In the genomic region with DNA sequence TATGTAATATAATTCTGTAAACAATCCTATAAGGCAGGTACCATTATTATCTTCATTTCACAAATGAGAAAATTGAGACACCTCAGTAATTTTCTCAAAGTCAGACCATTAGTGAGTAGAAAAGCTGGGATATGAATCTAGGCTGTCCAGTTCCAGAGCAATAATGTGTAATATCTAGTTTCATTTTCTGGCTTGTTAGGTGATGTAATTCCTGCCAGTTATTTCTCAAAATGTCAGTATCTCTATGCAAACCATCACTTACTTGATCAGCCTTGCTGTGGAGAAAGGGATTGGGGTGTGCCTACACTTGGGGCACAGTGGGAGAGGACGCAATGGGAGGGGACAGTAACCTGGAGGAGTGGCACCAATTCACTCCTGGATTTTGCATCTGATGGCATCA, we compare ENCODE assay signal across 1 cellular context.
TF ChIP-seq lines count a peak whose summit lies in the region.

No MANE protein-coding gene starts in this region.

TF ChIP-seq in K562, 482 proteins besides CTCF, POLR2A, EP300 and RAD21 (continued from another document):
- TF ChIP-seq, protein P1, sequence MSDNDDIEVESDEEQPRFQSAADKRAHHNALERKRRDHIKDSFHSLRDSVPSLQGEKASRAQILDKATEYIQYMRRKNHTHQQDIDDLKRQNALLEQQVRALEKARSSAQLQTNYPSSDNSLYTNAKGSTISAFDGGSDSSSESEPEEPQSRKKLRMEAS (CRISPR knock-in tag; IDR thresholded peaks at IDR 0.05), result no peak
- TF ChIP-seq, protein P2, sequence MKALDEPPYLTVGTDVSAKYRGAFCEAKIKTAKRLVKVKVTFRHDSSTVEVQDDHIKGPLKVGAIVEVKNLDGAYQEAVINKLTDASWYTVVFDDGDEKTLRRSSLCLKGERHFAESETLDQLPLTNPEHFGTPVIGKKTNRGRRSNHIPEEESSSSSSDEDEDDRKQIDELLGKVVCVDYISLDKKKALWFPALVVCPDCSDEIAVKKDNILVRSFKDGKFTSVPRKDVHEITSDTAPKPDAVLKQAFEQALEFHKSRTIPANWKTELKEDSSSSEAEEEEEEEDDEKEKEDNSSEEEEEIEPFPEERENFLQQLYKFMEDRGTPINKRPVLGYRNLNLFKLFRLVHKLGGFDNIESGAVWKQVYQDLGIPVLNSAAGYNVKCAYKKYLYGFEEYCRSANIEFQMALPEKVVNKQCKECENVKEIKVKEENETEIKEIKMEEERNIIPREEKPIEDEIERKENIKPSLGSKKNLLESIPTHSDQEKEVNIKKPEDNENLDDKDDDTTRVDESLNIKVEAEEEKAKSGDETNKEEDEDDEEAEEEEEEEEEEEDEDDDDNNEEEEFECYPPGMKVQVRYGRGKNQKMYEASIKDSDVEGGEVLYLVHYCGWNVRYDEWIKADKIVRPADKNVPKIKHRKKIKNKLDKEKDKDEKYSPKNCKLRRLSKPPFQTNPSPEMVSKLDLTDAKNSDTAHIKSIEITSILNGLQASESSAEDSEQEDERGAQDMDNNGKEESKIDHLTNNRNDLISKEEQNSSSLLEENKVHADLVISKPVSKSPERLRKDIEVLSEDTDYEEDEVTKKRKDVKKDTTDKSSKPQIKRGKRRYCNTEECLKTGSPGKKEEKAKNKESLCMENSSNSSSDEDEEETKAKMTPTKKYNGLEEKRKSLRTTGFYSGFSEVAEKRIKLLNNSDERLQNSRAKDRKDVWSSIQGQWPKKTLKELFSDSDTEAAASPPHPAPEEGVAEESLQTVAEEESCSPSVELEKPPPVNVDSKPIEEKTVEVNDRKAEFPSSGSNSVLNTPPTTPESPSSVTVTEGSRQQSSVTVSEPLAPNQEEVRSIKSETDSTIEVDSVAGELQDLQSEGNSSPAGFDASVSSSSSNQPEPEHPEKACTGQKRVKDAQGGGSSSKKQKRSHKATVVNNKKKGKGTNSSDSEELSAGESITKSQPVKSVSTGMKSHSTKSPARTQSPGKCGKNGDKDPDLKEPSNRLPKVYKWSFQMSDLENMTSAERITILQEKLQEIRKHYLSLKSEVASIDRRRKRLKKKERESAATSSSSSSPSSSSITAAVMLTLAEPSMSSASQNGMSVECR (CRISPR knock-in tag; IDR thresholded peaks at IDR 0.05), result no peak
- TF ChIP-seq CEBPG (CRISPR knock-in tag; IDR thresholded peaks at IDR 0.05) (no peak), CEBPG (tag; conservative IDR thresholded peaks at IDR 0.05 in 1 of 2, IDR thresholded peaks at IDR 0.05 in 1 of 2) (peak; percentile 64 to 77)
